Comparison of ENCODE assay signal across 19 cellular contexts in genomic region chr3:52402101-52402521, GRCh38. TPM values are rescaled to one million over a fixed set of nuclear protein-coding genes. Genes with fewer than 3 reads are reported as not detected.
DNase-seq lines count a peak whose midpoint lies in the region; ATAC-seq and TF ChIP-seq lines count a peak whose summit lies in the region.
"Had no signal": no experiment of that assay in that cellular context is flagged by ENCODE, and none has a peak within 500 bp of the region (broad histone marks: within the 10 kb centered on the region; RNA-seq: fewer than 3 reads in every experiment).

No MANE protein-coding gene starts in this region.

- H3K4me1 ChIP-seq in A673 (ENCODE audit: insufficient read depth, low read length, poor library complexity, severe bottlenecking) (no peaks in the 10 kb centered on the region), RWPE2 (ENCODE audit: insufficient read depth, poor library complexity, severe bottlenecking) (peaks cover 15% of the 10 kb centered on the region), mucosa of descending colon (ENCODE audit: low read depth) (peaks cover 21% of the 10 kb centered on the region)

- no peak overlapping the region for H3K4me3 Mint-ChIP-seq in activated CD4-positive, alpha-beta T cell treated with anti-CD3 and anti-CD28 coated beads, Interleukin-2, amount 10 ng/mL, durations not matched to agents 7 days and 5 days

- TSS peak; percentile 27 for BruUV-seq in A673 (replicated peaks; lab: Mats Ljungman, UMichigan)

- H3K27me3 Mint-ChIP-seq in activated CD4-positive, alpha-beta T cell treated with anti-CD3 and anti-CD28 coated beads, Interleukin-2, amount 10 ng/mL, durations not matched to agents 7 days and 5 days: no peaks in the 10 kb centered on the region

- H3K27ac ChIP-seq in A673 (ENCODE audit: low read depth, low read length, poor library complexity, severe bottlenecking) (no peak overlapping the region), RWPE2 (ENCODE audit: poor library complexity, severe bottlenecking) (no peak overlapping the region)
- H3K27ac ChIP-seq: BLaER1 treated with 17β-estradiol and CSF1 and Interleukin-3, amounts not matched to agents 10 nM and 100 nM; HL-60 had no signal

- no peaks in the 10 kb centered on the region for H3K9me3 Mint-ChIP-seq in activated CD4-positive, alpha-beta T cell treated with anti-CD3 and anti-CD28 coated beads, Interleukin-2, amount 10 ng/mL, durations not matched to agents 7 days and 5 days

- POLR2A ChIA-PET in activated CD4-positive, alpha-beta T cell treated with anti-CD3 and anti-CD28 coated beads, Interleukin-2, amount 10 ng/mL, durations not matched to agents 7 days and 5 days (lab: Charles Lee): no interaction called here
- POLR2A ChIA-PET in A673 (lab: Charles Lee; ENCODE audit: low non-redundant PET): no interaction called here

- H3K9me3 ChIP-seq in A673 (ENCODE audit: low read depth, low read length, poor library complexity, severe bottlenecking) (no peaks in the 10 kb centered on the region), RWPE2 (ENCODE audit: severe bottlenecking) (no peaks in the 10 kb centered on the region), mucosa of descending colon (no peaks in the 10 kb centered on the region)
- H3K9me3 ChIP-seq: BLaER1 treated with 17β-estradiol and CSF1 and Interleukin-3, amounts not matched to agents 10 nM and 100 nM had no signal

- H3K27ac Mint-ChIP-seq in activated CD4-positive, alpha-beta T cell treated with anti-CD3 and anti-CD28 coated beads, Interleukin-2, amount 10 ng/mL, durations not matched to agents 7 days and 5 days: peak overlapping the region; percentile 36

- H3K36me3 ChIP-seq in A673 (ENCODE audit: insufficient read depth, low read length, poor library complexity, severe bottlenecking): peaks cover 6% of the 10 kb centered on the region
- peaks cover 59% of the 10 kb centered on the region for H3K36me3 ChIP-seq in RWPE2 (ENCODE audit: low read depth)
- H3K36me3 ChIP-seq in mucosa of descending colon (ENCODE audit: low read depth): peaks cover 18% of the 10 kb centered on the region

- DNase-seq in activated CD4-positive, alpha-beta T cell treated with anti-CD3 and anti-CD28 coated beads, Interleukin-2, amount 10 ng/mL, durations not matched to agents 7 days and 5 days: no peak
- DNase-seq in activated CD4-positive, alpha-beta T cell treated with anti-CD3 and anti-CD28 coated beads, Interleukin-2, amount 50 U/mL, for 1 hour: no peak
- DNase-seq in A673 (ENCODE audit: low spot score) (no peak), RWPE2 (ENCODE audit: low spot score) (peak; percentile 62), mucosa of descending colon (peak in 2 of 3 donors; percentile 17 to 50), NCI-H187 treated with DMSO at 0.1 percent for 48 hours (lab: John Stamatoyannopoulos, UW) (no peak), dedifferentiated amniotic fluid mesenchymal stem cell (ENCODE audit: extremely low spot score) (no peak)
- DNase-seq: DMS153, GOT3, KG1, NCI-H1092, NCI-H1694 treated with DMSO at 0.1 percent for 48 hours, NCI-H446 treated with DMSO at 0.1 percent for 48 hours, NCI-H774, SHP77 treated with DMSO at 0.1 percent for 48 hours had no signal

- peaks cover 31% of the 10 kb centered on the region for H3K36me3 Mint-ChIP-seq in activated CD4-positive, alpha-beta T cell treated with anti-CD3 and anti-CD28 coated beads, Interleukin-2, amount 10 ng/mL, durations not matched to agents 7 days and 5 days (ENCODE audit: low read depth)

- intact Hi-C loops in A673 (cut with micrococcal nuclease; ENCODE audit: unreplicated experiment) (no loop called here), mucosa of descending colon (cut with DNase I, micrococcal nuclease) (no loop called here)

- no peak for TF ChIP-seq CTCF in A673 (conservative IDR thresholded peaks at IDR 0.05; ENCODE audit: low read depth, low read length)
- no peak for TF ChIP-seq CTCF in RWPE2 (IDR thresholded peaks at IDR 0.05; ENCODE audit: poor library complexity, severe bottlenecking)
- no peak for TF ChIP-seq CTCF in mucosa of descending colon (IDR thresholded peaks at IDR 0.05)

- no peak for ATAC-seq in RWPE2 (ENCODE audit: low read depth)
- ATAC-seq in mucosa of descending colon: no peak
- ATAC-seq in GM21825 (IDR thresholded peaks at IDR 0.05; ENCODE audit: unreplicated experiment): no peak

- H3K4me1 Mint-ChIP-seq in activated CD4-positive, alpha-beta T cell treated with anti-CD3 and anti-CD28 coated beads, Interleukin-2, amount 10 ng/mL, durations not matched to agents 7 days and 5 days: no peaks in the 10 kb centered on the region

- H3K4me3 ChIP-seq in A673 (ENCODE audit: low read depth, low read length, poor library complexity, severe bottlenecking): no peak overlapping the region
- H3K4me3 ChIP-seq in RWPE2 (ENCODE audit: severe bottlenecking): no peak overlapping the region
- no peak overlapping the region for H3K4me3 ChIP-seq in mucosa of descending colon
- H3K4me3 ChIP-seq: BLaER1 treated with 17β-estradiol and CSF1 and Interleukin-3, amounts not matched to agents 10 nM and 100 nM had no signal

- CTCF ChIA-PET in activated CD4-positive, alpha-beta T cell treated with anti-CD3 and anti-CD28 coated beads, Interleukin-2, amount 10 ng/mL, durations not matched to agents 7 days and 5 days (lab: Charles Lee): interaction anchor here (2.7 kb wide), 1 partner anchor 10 kb away, joined by 11 read pairs; no protein-coding TSS in a partner anchor
- CTCF ChIA-PET in A673 (lab: Charles Lee): no interaction called here

- no peaks in the 10 kb centered on the region for H3K27me3 ChIP-seq in A673 (replicated peaks; ENCODE audit: insufficient read depth, low read depth, low read length, poor library complexity)
- no peaks in the 10 kb centered on the region for H3K27me3 ChIP-seq in RWPE2 (ENCODE audit: insufficient read depth, poor library complexity, severe bottlenecking)
- H3K27me3 ChIP-seq: BLaER1 treated with 17β-estradiol and CSF1 and Interleukin-3, amounts not matched to agents 10 nM and 100 nM had no signal

RNA-seq across cellular contexts. Expression of gene BAP1, which starts 7.7 kb away (rescaled TPM):
- total RNA-seq in activated CD4-positive, alpha-beta T cell treated with anti-CD3 and anti-CD28 coated beads, Interleukin-2, amount 10 ng/mL, durations not matched to agents 7 days and 5 days: 100 to 1,000 TPM; 102 to 104 TPM
- total RNA-seq in A673 (2021) (49.5 and 53.1 TPM in 2 replicates), mucosa of descending colon (10 to 100 TPM; 69.3 to 87.0 (median 84.1) TPM)

RNA-seq across cellular contexts. Expression of gene PHF7, which starts 8.3 kb away (rescaled TPM):
- total RNA-seq in activated CD4-positive, alpha-beta T cell treated with anti-CD3 and anti-CD28 coated beads, Interleukin-2, amount 10 ng/mL, durations not matched to agents 7 days and 5 days: 10 to 100 TPM; 14.0 to 16.5 TPM
- total RNA-seq in A673 (2021) (2.9 and 4.5 TPM in 2 replicates), mucosa of descending colon (10 to 100 TPM; 13.9 to 24.7 (median 17.6) TPM)

RNA-seq across cellular contexts. Expression of gene SEMA3G, which starts 42.8 kb away (rescaled TPM):
- under 1 TPM in 1 of 2 experiments, not detected in 1; 0.15 TPM for total RNA-seq in activated CD4-positive, alpha-beta T cell treated with anti-CD3 and anti-CD28 coated beads, Interleukin-2, amount 10 ng/mL, durations not matched to agents 7 days and 5 days
- 0.07 TPM in 1 of 2 replicates, not detected in the other for total RNA-seq in A673 (2021)
- 10 to 100 TPM in 1 of 3 donors, 1 to 10 TPM in 2; 2.7 to 10.2 (median 3.1) TPM for total RNA-seq in mucosa of descending colon

RNA-seq across cellular contexts. Expression of gene TNNC1, which starts 51.7 kb away (rescaled TPM):
- total RNA-seq in activated CD4-positive, alpha-beta T cell treated with anti-CD3 and anti-CD28 coated beads, Interleukin-2, amount 10 ng/mL, durations not matched to agents 7 days and 5 days: 1 to 10 TPM; 1.5 to 2.1 TPM
- total RNA-seq in A673 (2021) (not detected in 2 replicates), mucosa of descending colon (1 to 10 TPM in 2 of 3 donors, under 1 TPM in 1; 0.60 to 6.3 (median 2.5) TPM)
- total RNA-seq: M059J had no signal

RNA-seq across cellular contexts. Expression of gene NISCH, which starts 53.3 kb away (rescaled TPM):
- total RNA-seq in activated CD4-positive, alpha-beta T cell treated with anti-CD3 and anti-CD28 coated beads, Interleukin-2, amount 10 ng/mL, durations not matched to agents 7 days and 5 days: 10 to 100 TPM; 94.5 TPM
- total RNA-seq in A673 (2021): 46.9 and 48.6 TPM in 2 replicates
- total RNA-seq in mucosa of descending colon: 10 to 100 TPM; 57.6 to 91.0 (median 72.1) TPM

Comparison
In these comparisons a context has a peak if more than half of its experiments do, and no peak if none do; other contexts are left out.
1. DNase-seq: peak in RWPE2 (single experiment) and mucosa of descending colon (2 of 3); none in activated CD4-positive, alpha-beta T cell treated with anti-CD3 and anti-CD28 coated beads, Interleukin-2, amount 10 ng/mL, durations not matched to agents 7 days and 5 days (single experiment), activated CD4-positive, alpha-beta T cell treated with anti-CD3 and anti-CD28 coated beads, Interleukin-2, amount 50 U/mL, for 1 hour (single experiment), A673 (single experiment), NCI-H187 treated with DMSO at 0.1 percent for 48 hours (single experiment) and dedifferentiated amniotic fluid mesenchymal stem cell (single experiment).